1 cellular context compared by ENCODE assay signal in the genomic region with DNA sequence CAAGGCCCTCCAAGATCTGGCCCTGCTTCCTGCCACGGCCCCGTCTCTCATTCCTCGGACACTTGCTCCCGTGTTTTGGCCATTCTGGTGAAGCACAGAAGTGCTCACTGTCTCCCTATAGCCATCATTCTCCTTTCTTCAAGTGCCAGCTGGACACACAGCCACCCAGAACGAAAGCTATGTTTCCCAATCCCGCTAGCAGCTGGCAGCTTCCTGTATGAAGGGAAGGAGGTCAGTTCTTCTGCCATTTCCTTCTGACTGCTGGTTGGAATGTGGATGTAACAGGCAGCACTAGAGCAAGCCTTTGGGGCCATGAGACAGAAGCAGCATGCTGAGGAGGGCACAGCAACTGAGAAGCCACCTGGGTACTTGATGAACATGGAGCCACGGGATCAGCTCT.
TF ChIP-seq lines count a peak whose summit lies in the region.

No MANE protein-coding gene starts in this region.

TF ChIP-seq in SK-N-SH, 30 proteins besides CTCF, POLR2A, EP300 and RAD21 (continued from another document):
- TF ChIP-seq TEAD4 (IDR thresholded peaks at IDR 0.05; ENCODE audit: borderline replicate concordance, insufficient read depth) (no peak), NRF1 (IDR thresholded peaks at IDR 0.05; ENCODE audit: low read depth, low read length) (no peak), ELF1 (IDR thresholded peaks at IDR 0.05) (no peak), MXI1 (IDR thresholded peaks at IDR 0.05; ENCODE audit: low read depth, low read length) (no peak), TCF12 (IDR thresholded peaks at IDR 0.05) (no peak), FOSL2 (IDR thresholded peaks at IDR 0.05; ENCODE audit: borderline replicate concordance, low read depth) (no peak), FOXM1 (IDR thresholded peaks at IDR 0.05; ENCODE audit: low read depth) (no peak), RCOR1 (IDR thresholded peaks at IDR 0.05; ENCODE audit: low read length) (no peak), EZH2phosphoT487 (IDR thresholded peaks at IDR 0.05; ENCODE audit: borderline replicate concordance, low read depth) (no peak), JUND (IDR thresholded peaks at IDR 0.05) (no peak)
TF ChIP-seq in SK-N-SH: peak in this region for 0.
